ENCODE assay signal across 1 cellular context in the genomic region with DNA sequence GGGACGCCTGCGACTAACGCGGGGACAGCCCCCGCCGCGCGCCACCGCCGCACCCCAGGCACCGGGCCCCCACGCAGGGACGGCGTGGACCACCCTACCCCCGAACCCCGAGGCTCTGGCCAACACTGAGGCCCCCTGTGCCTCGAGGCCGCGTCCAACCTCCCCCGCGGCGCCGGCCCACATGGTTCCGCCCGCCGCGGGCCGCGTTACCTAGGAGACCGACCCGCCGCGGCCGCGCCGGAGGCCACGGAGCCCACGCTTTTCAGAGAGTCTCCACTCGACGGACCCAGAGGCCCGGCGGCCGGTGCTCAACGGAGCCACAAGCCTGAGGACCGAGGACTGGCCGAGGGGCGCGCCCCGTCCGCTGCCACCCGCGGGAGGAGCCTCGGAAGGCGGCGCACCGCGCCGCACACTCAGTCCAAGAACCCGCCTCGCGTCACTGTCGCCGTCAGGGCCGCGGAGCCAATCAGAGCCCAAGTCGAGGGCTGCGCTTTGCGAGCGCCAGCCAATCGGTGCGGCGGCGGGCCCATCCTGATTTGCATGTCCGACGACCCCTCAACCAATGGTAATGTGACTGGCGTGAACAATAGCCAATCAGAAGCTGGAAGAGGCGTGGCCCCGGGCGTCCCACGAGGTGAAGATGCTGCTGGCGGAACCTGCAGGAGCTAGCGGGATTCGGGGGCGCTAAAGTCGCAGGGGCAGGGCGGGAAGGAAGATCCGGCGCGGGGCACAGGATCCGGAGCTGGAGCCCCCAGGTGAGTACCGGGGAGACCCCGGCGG.
TF ChIP-seq lines count a peak whose summit lies in the region.

Gene NPHP4, minus strand, starts transcription at position 392 of the 780 bp plus-strand sequence. CDS start 6,136 bp downstream, outside the sequence.

TF ChIP-seq in HepG2, 621 proteins besides CTCF, POLR2A, EP300 and RAD21 (continued from another document and continues in another):
- peak; percentile 21; the same call in 1 of the 2 replicates for TF ChIP-seq PAXIP1 (CRISPR knock-in tag; conservative IDR thresholded peaks at IDR 0.05)
- no peak for TF ChIP-seq HMG20A (CRISPR knock-in tag; IDR thresholded peaks at IDR 0.05; ENCODE audit: borderline replicate concordance)
- TF ChIP-seq GZF1 (CRISPR knock-in tag; IDR thresholded peaks at IDR 0.05): no peak
- TF ChIP-seq ZNF878 (CRISPR knock-in tag; IDR thresholded peaks at IDR 0.05): no peak
- no peak for TF ChIP-seq ZKSCAN5 (CRISPR knock-in tag; IDR thresholded peaks at IDR 0.05)
- TF ChIP-seq ZNF652 (CRISPR knock-in tag; IDR thresholded peaks at IDR 0.05; ENCODE audit: borderline replicate concordance, low read depth): no peak
- TF ChIP-seq HNF1B (CRISPR knock-in tag; IDR thresholded peaks at IDR 0.05): no peak
- TF ChIP-seq DMAP1 (CRISPR knock-in tag; IDR thresholded peaks at IDR 0.05): peak; percentile 28; the same call in 1 of the 2 replicates
- TF ChIP-seq, protein P1, sequence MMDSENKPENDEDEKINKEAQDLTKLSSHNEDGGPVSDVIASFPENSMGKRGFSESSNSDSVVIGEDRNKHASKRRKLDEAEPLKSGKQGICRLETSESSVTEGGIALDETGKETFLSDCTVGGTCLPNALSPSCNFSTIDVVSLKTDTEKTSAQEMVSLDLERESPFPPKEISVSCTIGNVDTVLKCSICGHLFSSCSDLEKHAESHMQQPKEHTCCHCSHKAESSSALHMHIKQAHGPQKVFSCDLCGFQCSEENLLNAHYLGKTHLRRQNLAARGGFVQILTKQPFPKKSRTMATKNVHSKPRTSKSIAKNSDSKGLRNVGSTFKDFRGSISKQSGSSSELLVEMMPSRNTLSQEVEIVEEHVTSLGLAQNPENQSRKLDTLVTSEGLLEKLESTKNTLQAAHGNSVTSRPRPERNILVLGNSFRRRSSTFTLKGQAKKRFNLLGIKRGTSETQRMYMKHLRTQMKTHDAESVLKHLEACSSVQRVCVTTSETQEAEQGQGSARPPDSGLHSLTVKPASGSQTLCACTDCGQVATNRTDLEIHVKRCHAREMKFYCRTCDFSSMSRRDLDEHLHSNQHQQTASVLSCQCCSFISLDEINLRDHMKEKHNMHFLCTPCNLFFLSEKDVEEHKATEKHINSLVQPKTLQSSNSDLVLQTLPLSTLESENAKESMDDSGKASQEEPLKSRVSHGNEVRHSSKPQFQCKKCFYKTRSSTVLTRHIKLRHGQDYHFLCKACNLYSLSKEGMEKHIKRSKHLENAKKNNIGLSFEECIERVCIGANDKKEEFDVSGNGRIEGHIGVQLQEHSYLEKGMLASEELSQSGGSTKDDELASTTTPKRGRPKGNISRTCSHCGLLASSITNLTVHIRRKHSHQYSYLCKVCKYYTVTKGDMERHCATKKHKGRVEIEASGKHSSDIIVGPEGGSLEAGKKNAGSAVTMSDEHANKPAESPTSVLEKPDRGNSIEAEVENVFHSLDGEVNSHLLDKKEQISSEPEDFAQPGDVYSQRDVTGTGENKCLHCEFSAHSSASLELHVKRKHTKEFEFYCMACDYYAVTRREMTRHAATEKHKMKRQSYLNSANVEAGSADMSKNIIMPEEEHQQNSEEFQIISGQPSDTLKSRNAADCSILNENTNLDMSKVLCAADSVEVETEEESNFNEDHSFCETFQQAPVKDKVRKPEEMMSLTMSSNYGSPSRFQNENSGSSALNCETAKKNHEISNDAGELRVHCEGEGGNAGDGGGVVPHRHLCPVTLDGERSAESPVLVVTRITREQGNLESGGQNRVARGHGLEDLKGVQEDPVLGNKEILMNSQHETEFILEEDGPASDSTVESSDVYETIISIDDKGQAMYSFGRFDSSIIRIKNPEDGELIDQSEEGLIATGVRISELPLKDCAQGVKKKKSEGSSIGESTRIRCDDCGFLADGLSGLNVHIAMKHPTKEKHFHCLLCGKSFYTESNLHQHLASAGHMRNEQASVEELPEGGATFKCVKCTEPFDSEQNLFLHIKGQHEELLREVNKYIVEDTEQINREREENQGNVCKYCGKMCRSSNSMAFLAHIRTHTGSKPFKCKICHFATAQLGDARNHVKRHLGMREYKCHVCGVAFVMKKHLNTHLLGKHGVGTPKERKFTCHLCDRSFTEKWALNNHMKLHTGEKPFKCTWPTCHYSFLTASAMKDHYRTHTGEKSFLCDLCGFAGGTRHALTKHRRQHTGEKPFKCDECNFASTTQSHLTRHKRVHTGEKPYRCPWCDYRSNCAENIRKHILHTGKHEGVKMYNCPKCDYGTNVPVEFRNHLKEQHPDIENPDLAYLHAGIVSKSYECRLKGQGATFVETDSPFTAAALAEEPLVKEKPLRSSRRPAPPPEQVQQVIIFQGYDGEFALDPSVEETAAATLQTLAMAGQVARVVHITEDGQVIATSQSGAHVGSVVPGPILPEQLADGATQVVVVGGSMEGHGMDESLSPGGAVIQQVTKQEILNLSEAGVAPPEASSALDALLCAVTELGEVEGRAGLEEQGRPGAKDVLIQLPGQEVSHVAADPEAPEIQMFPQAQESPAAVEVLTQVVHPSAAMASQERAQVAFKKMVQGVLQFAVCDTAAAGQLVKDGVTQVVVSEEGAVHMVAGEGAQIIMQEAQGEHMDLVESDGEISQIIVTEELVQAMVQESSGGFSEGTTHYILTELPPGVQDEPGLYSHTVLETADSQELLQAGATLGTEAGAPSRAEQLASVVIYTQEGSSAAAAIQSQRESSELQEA (CRISPR knock-in tag; IDR thresholded peaks at IDR 0.05; ENCODE audit: not compliant biosample characterization): peak; percentile 76
- no peak for TF ChIP-seq NFE2 (CRISPR knock-in tag; IDR thresholded peaks at IDR 0.05)
- TF ChIP-seq CREB1 (IDR thresholded peaks at IDR 0.05): peak; percentile 93
- TF ChIP-seq CREB1 (CRISPR knock-in tag; IDR thresholded peaks at IDR 0.05): peak; percentile 94
- TF ChIP-seq, protein P2, sequence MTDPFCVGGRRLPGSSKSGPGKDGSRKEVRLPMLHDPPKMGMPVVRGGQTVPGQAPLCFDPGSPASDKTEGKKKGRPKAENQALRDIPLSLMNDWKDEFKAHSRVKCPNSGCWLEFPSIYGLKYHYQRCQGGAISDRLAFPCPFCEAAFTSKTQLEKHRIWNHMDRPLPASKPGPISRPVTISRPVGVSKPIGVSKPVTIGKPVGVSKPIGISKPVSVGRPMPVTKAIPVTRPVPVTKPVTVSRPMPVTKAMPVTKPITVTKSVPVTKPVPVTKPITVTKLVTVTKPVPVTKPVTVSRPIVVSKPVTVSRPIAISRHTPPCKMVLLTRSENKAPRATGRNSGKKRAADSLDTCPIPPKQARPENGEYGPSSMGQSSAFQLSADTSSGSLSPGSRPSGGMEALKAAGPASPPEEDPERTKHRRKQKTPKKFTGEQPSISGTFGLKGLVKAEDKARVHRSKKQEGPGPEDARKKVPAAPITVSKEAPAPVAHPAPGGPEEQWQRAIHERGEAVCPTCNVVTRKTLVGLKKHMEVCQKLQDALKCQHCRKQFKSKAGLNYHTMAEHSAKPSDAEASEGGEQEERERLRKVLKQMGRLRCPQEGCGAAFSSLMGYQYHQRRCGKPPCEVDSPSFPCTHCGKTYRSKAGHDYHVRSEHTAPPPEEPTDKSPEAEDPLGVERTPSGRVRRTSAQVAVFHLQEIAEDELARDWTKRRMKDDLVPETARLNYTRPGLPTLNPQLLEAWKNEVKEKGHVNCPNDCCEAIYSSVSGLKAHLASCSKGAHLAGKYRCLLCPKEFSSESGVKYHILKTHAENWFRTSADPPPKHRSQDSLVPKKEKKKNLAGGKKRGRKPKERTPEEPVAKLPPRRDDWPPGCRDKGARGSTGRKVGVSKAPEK (CRISPR knock-in tag; IDR thresholded peaks at IDR 0.05; ENCODE audit: borderline replicate concordance): no peak
- TF ChIP-seq PHF20 (CRISPR knock-in tag; IDR thresholded peaks at IDR 0.05): peak; percentile 48
- TF ChIP-seq, protein P3, sequence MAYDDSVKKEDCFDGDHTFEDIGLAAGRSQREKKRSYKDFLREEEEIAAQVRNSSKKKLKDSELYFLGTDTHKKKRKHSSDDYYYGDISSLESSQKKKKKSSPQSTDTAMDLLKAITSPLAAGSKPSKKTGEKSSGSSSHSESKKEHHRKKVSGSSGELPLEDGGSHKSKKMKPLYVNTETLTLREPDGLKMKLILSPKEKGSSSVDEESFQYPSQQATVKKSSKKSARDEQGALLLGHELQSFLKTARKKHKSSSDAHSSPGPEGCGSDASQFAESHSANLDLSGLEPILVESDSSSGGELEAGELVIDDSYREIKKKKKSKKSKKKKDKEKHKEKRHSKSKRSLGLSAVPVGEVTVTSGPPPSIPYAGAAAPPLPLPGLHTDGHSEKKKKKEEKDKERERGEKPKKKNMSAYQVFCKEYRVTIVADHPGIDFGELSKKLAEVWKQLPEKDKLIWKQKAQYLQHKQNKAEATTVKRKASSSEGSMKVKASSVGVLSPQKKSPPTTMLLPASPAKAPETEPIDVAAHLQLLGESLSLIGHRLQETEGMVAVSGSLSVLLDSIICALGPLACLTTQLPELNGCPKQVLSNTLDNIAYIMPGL (CRISPR knock-in tag; IDR thresholded peaks at IDR 0.05; ENCODE audit: borderline replicate concordance in 1 of 2, low read depth in 1 of 2): peak in 1 of 2 experiments; percentile 62; a peak in 1 of 4 replicates
- TF ChIP-seq, protein P4, sequence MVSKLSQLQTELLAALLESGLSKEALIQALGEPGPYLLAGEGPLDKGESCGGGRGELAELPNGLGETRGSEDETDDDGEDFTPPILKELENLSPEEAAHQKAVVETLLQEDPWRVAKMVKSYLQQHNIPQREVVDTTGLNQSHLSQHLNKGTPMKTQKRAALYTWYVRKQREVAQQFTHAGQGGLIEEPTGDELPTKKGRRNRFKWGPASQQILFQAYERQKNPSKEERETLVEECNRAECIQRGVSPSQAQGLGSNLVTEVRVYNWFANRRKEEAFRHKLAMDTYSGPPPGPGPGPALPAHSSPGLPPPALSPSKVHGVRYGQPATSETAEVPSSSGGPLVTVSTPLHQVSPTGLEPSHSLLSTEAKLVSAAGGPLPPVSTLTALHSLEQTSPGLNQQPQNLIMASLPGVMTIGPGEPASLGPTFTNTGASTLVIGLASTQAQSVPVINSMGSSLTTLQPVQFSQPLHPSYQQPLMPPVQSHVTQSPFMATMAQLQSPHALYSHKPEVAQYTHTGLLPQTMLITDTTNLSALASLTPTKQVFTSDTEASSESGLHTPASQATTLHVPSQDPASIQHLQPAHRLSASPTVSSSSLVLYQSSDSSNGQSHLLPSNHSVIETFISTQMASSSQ (IDR thresholded peaks at IDR 0.05; ENCODE audit: low read depth): no peak
- TF ChIP-seq, protein P4 (CRISPR knock-in tag; IDR thresholded peaks at IDR 0.05; ENCODE audit: borderline replicate concordance): 0 out of 2 replicates have a peak, but pooled peaks have one; percentile 9
